24 cellular contexts compared by ENCODE assay signal in the genomic region with DNA sequence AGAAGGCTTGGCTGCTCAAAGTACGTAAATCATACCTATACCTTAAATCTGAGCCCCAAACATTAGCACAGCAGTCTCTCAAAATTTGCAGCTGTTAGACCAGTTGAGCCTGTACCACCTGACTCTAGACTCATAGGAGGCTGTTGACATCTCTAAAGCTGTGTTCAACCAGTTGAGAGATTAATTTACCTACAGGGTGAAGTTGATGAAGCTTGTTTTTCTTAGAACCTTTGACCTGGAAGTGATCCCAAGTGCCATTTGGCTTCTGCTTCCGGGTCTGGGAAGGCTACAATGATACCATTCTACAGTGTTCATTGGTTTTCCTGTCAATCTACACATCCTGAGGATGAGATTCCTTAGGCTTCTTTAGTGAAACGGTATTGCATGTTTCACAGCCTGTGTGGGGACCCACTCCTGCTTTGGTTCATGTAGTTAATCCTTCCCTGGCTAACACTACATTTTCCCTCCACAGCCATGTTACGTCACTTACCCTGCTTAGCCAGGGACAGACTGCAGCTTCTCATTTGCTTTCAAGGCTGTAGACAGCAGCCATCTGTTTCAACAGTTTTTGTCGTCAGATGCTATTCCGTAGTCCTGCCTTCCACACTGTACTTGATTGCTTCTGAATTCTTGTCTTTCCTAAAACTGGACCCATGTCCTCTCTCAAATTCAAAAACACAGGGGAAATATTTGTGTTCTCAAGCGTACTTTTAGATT. TPM values are rescaled to one million over a fixed set of nuclear protein-coding genes. Genes with fewer than 3 reads are reported as not detected.
A peak's percentile ranks its signal among the peaks of the same experiment; 100 is the strongest.
DNase-seq lines count a peak whose midpoint lies in the region; ATAC-seq, FAIRE-seq and TF ChIP-seq lines count a peak whose summit lies in the region.
"Had no signal": no experiment of that assay in that cellular context is flagged by ENCODE, and none has a peak within 500 bp of the region (broad histone marks: within the 10 kb centered on the region; RNA-seq: fewer than 3 reads in every experiment).

No MANE protein-coding gene starts in this region.

- ATAC-seq in HG03342 (IDR thresholded peaks at IDR 0.05; ENCODE audit: unreplicated experiment): no peak
- ATAC-seq: activated naive CD4-positive, alpha-beta T cell treated with anti-CD3 and anti-CD28 coated beads, Interleukin-2, amount 50 U/mL, for 72 hours; activated T-cell treated with anti-CD3 and anti-CD28 coated beads, Interleukin-2, amount 50 U/mL, for 72 hours had no signal

- H3K4me2 ChIP-seq in PC-9 (no peak overlapping the region), keratinocyte (ENCODE audit: control insufficient read depth, extremely low read depth, insufficient read depth, low read depth, low read length) (no peak overlapping the region)
- H3K4me2 ChIP-seq: BLaER1 had no signal

- H3K79me2 ChIP-seq in PC-9 (ENCODE audit: low read depth): no peaks in the 10 kb centered on the region
- no peaks in the 10 kb centered on the region for H3K79me2 ChIP-seq in keratinocyte (ENCODE audit: control insufficient read depth, insufficient read depth, low read length)

- H3K4me1 ChIP-seq in PC-9 (replicated peaks; ENCODE audit: insufficient read depth) (peaks cover 6% of the 10 kb centered on the region), esophagus (ENCODE audit: control insufficient read depth in 2 of 2, insufficient read depth in 2 of 2, low read length in 1 of 2) (no peaks in the 10 kb centered on the region), keratinocyte (ENCODE audit: control insufficient read depth, extremely low read depth, insufficient read depth, low read length) (peaks cover 3% of the 10 kb centered on the region), skeletal muscle tissue (ENCODE audit: control insufficient read depth in 3 of 3, insufficient read depth in 3 of 3, low read length in 3 of 3) (peaks cover 6 to 12% (median 8%) of the 10 kb centered on the region in 3 donors)
- H3K4me1 ChIP-seq: BLaER1, SJSA1 had no signal

- in situ Hi-C loops in ACHN (cut with HindIII; ENCODE audit: low pct_ligation_motif_present, low pct_unique_long_range_greater_than_20kb, low sequenced_read_pairs): no loop called here

- 69% methylated on average over 7 of the region's 7 CpGs for WGBS in esophagus, 2 donors

- H3K4me3 ChIP-seq in PC-9 (no peak overlapping the region), esophagus (ENCODE audit: low read depth in 1 of 2, low read length in 2 of 2) (no peak overlapping the region), keratinocyte (ENCODE audit: control insufficient read depth in 2 of 3, extremely low read depth in 1 of 3, insufficient read depth in 2 of 3, low read depth in 1 of 3, low read length in 3 of 3) (no peak overlapping the region), skeletal muscle tissue (ENCODE audit: low read length in 3 of 3) (peak overlapping the region in 2 of 3 donors; percentile 8 to 28)
- H3K4me3 ChIP-seq: BLaER1, ovary, SJSA1 had no signal

- no peaks in the 10 kb centered on the region for H3F3A ChIP-seq in PC-9 (ENCODE audit: insufficient read depth, low read depth)

- no peaks in the 10 kb centered on the region for H3K9me3 ChIP-seq in PC-9 (ENCODE audit: insufficient read depth, low read depth)
- no peaks in the 10 kb centered on the region for H3K9me3 ChIP-seq in esophagus (ENCODE audit: control insufficient read depth in 2 of 2, insufficient read depth in 1 of 2, low read depth in 1 of 2, low read length in 1 of 2)
- no peaks in the 10 kb centered on the region for H3K9me3 ChIP-seq in keratinocyte (ENCODE audit: control insufficient read depth, low read depth, low read length)
- H3K9me3 ChIP-seq in skeletal muscle tissue (ENCODE audit: control insufficient read depth in 3 of 3, low read length in 3 of 3): no peaks in the 10 kb centered on the region
- H3K9me3 ChIP-seq: ovary, SJSA1 had no signal

- POLR2A ChIA-PET in PC-9 (lab: Charles Lee; ENCODE audit: unreplicated experiment): no interaction called here

- BruUV-seq in PC-9 (replicated peaks; lab: Mats Ljungman, UMichigan): no TSS peak

- CTCF ChIA-PET in PC-9 (lab: Charles Lee): no interaction called here

- dilution Hi-C loops in keratinocyte (cut with MboI; ENCODE audit: extremely low pct_ligation_motif_present, low sequenced_read_pairs): no loop called here

- intact Hi-C loops in PC-9 (cut with micrococcal nuclease; ENCODE audit: unreplicated experiment): no loop called here

- no peaks in the 10 kb centered on the region for H3K9me1 ChIP-seq in keratinocyte (ENCODE audit: control insufficient read depth, extremely low read depth, insufficient read depth, low read length)

- DNase-seq in PC-9 (no peak), keratinocyte (ENCODE audit: low read depth, low spot score) (no peak), nucleus accumbens (lab: John Stamatoyannopoulos, UW) (no peak), ACHN (no peak)
- DNase-seq: activated CD4-positive, CD25-positive, alpha-beta regulatory T cell; activated CD8-positive, alpha-beta memory T cell treated with anti-CD3 and anti-CD28 coated beads for 24 hours; activated T-cell treated with anti-CD3 and anti-CD28 coated beads, Interleukin-2, amount 50 U/mL, for 72 hours; Calu3; hippocampal formation; islet precursor cell; NCI-H774; OCI-M1; ovary; stimulated activated CD4-positive, alpha-beta T cell treated with anti-CD3 and anti-CD28 coated beads, Interleukin-4, amount 100 ng/mL, for 24 hours had no signal

- H3K36me3 ChIP-seq in PC-9 (ENCODE audit: low read depth) (no peaks in the 10 kb centered on the region), esophagus (ENCODE audit: control insufficient read depth in 2 of 2, insufficient read depth in 2 of 2, low read length in 1 of 2) (no peaks in the 10 kb centered on the region), keratinocyte (ENCODE audit: control insufficient read depth in 2 of 2, extremely low read depth in 1 of 2, insufficient read depth in 2 of 2, low read length in 2 of 2) (peaks cover 0 to 3% of the 10 kb centered on the region in 2 experiments), skeletal muscle tissue (ENCODE audit: control insufficient read depth in 3 of 3, insufficient read depth in 3 of 3, low read length in 3 of 3) (peaks cover 6 to 21% (median 7%) of the 10 kb centered on the region in 3 donors)
- H3K36me3 ChIP-seq: BLaER1, ovary, SJSA1 had no signal

- peak; percentile 23 for FAIRE-seq in keratinocyte (lab: Jason Lieb, UNC)
- FAIRE-seq: HTR-8/SVneo had no signal

- no peak overlapping the region for H3K9ac ChIP-seq in keratinocyte (ENCODE audit: control insufficient read depth, extremely low read depth, insufficient read depth, low read length)
- peak overlapping the region in 1 of 3 donors; percentile 40 for H3K9ac ChIP-seq in skeletal muscle tissue (ENCODE audit: low read depth in 1 of 3, low read length in 3 of 3)
- H3K9ac ChIP-seq: BLaER1 had no signal

- no peak for TF ChIP-seq CTCF in PC-9 (conservative IDR thresholded peaks at IDR 0.05)
- no peak for TF ChIP-seq CTCF in keratinocyte (optimal IDR thresholded peaks at IDR 0.05 in 1 of 3, IDR thresholded peaks at IDR 0.05 in 1 of 3, conservative IDR thresholded peaks at IDR 0.05 in 1 of 3; ENCODE audit: extremely low read depth in 1 of 3, insufficient read depth in 2 of 3, low read length in 3 of 3)

- no peak overlapping the region for H3K27ac ChIP-seq in PC-9
- peak overlapping the region; percentile 71 to 75 for H3K27ac ChIP-seq in esophagus (ENCODE audit: low read depth in 2 of 2, low read length in 1 of 2)
- no peak overlapping the region for H3K27ac ChIP-seq in keratinocyte (ENCODE audit: control insufficient read depth, insufficient read depth, low read length)
- H3K27ac ChIP-seq in skeletal muscle tissue (ENCODE audit: low read depth, low read length): no peak overlapping the region
- H3K27ac ChIP-seq: BLaER1, epithelial cell of prostate, ovary, SJSA1 had no signal

- no peaks in the 10 kb centered on the region for H3K9me2 ChIP-seq in PC-9 (ENCODE audit: insufficient read depth)

- H3K27me3 ChIP-seq in PC-9 (ENCODE audit: insufficient read depth, low read depth) (no peaks in the 10 kb centered on the region), esophagus (ENCODE audit: control insufficient read depth in 1 of 2, insufficient read depth in 2 of 2, low read length in 2 of 2) (no peaks in the 10 kb centered on the region), keratinocyte (ENCODE audit: control insufficient read depth, extremely low read depth, insufficient read depth, low read length) (no peaks in the 10 kb centered on the region), skeletal muscle tissue (ENCODE audit: control insufficient read depth in 3 of 3, insufficient read depth in 3 of 3, low read length in 3 of 3) (no peaks in the 10 kb centered on the region)
- H3K27me3 ChIP-seq: BLaER1, ovary, SJSA1 had no signal

- 0 out of 2 replicates have a peak overlapping the region, but pooled peaks have one; percentile 42 for H2AFZ ChIP-seq in PC-9
- H2AFZ ChIP-seq in keratinocyte (ENCODE audit: control insufficient read depth, low read length): peak overlapping the region; percentile 6

- no peaks in the 10 kb centered on the region for H4K20me1 ChIP-seq in PC-9 (ENCODE audit: insufficient read depth)
- H4K20me1 ChIP-seq in keratinocyte (ENCODE audit: control insufficient read depth, extremely low read depth, insufficient read depth, low read length): no peaks in the 10 kb centered on the region
- H4K20me1 ChIP-seq: BLaER1 had no signal

RNA-seq across cellular contexts. Expression of a gene that starts 4.7 kb away (rescaled TPM):
- total RNA-seq in PC-9 (2021) (1.2 and 1.9 TPM in 2 replicates), skeletal muscle tissue (not detected)
- polyA plus RNA-seq in esophagus (1 to 10 TPM; 5.0 to 6.1 TPM), keratinocyte (1.1 to 1.5 TPM (median 1.4 TPM) in 3 replicates)
- polyA plus RNA-seq in keratinocyte (2011; ENCODE audit: low read depth): 3.1 TPM
- polyA plus RNA-seq in keratinocyte (2011; cell fraction: cytosol; rRNA removed): 0.53 and 1.2 TPM in 2 replicates
- polyA plus RNA-seq in keratinocyte (2011; cell fraction: nucleus; rRNA removed): 2.7 and 3.5 TPM in 2 replicates
- polyA plus RNA-seq in keratinocyte (2012; ENCODE audit: low replicate concordance): 1.6 and 2.9 TPM in 2 replicates
- polyA minus RNA-seq in keratinocyte: 0.99 to 1.6 TPM (median 1.1 TPM) in 3 replicates
- polyA minus RNA-seq in keratinocyte (2011; cell fraction: cytosol; rRNA and poly(A)+ RNA removed): 1.3 TPM
- polyA minus RNA-seq in keratinocyte (2011; cell fraction: nucleus; rRNA and poly(A)+ RNA removed): 1.9 and 2.9 TPM in 2 replicates
- total RNA-seq: G401; SJSA1; T-helper 2 cell treated with Interferon-gamma antibody and Interleukin-4, amounts not matched to agents 100 ng/mL and 5 ng/mL, for 36 hours had no signal

RNA-seq across cellular contexts. Expression of a gene that starts 39.5 kb away (rescaled TPM):
- total RNA-seq in PC-9 (2021): 5.0 and 6.5 TPM in 2 replicates
- 10 to 100 TPM; 11.7 to 12.7 TPM for polyA plus RNA-seq in esophagus
- 6.9 to 10.5 TPM (median 7.5 TPM) in 3 replicates for polyA plus RNA-seq in keratinocyte
- polyA plus RNA-seq in keratinocyte (2011; ENCODE audit: low read depth): 2.7 TPM
- 7.2 and 9.8 TPM in 2 replicates for polyA plus RNA-seq in keratinocyte (2011; cell fraction: cytosol; rRNA removed)
- polyA plus RNA-seq in keratinocyte (2011; cell fraction: nucleus; rRNA removed): 7.9 and 8.4 TPM in 2 replicates
- polyA plus RNA-seq in keratinocyte (2012; ENCODE audit: low replicate concordance): 4.4 and 4.6 TPM in 2 replicates
- 5.0 to 9.0 TPM (median 6.5 TPM) in 3 replicates for polyA minus RNA-seq in keratinocyte
- polyA minus RNA-seq in keratinocyte (2011; cell fraction: cytosol; rRNA and poly(A)+ RNA removed): 7.9 TPM
- polyA minus RNA-seq in keratinocyte (2011; cell fraction: nucleus; rRNA and poly(A)+ RNA removed): 2.5 and 5.4 TPM in 2 replicates
- 6.3 TPM for total RNA-seq in skeletal muscle tissue
- total RNA-seq: G401 had no signal

Comparison
In these comparisons a context has a peak if more than half of its experiments do, and no peak if none do; other contexts are left out.
1. H3K27ac ChIP-seq: peak in esophagus (2 of 2); none in PC-9 (single experiment), keratinocyte (single experiment) and skeletal muscle tissue (single experiment).
2. H3K4me3 ChIP-seq: peak in skeletal muscle tissue (2 of 3); none in PC-9 (single experiment), esophagus (0 of 2) and keratinocyte (0 of 3).